ENCODE assay signal across 10 cellular contexts in genomic region chr5:132663771-132664695, GRCh38. TPM values are rescaled to one million over a fixed set of nuclear protein-coding genes. Genes with fewer than 3 reads are reported as not detected.
DNase-seq lines count a peak whose midpoint lies in the region; ATAC-seq, FAIRE-seq and TF ChIP-seq lines count a peak whose summit lies in the region.
"Had no signal": no experiment of that assay in that cellular context is flagged by ENCODE, and none has a peak within 500 bp of the region (broad histone marks: within the 10 kb centered on the region; RNA-seq: fewer than 3 reads in every experiment).

No MANE protein-coding gene starts in this region.

- FAIRE-seq in GM19239 (lab: Jason Lieb, UNC) = peak; percentile 93

- POLR2A ChIA-PET in activated CD4-positive, alpha-beta memory T cell treated with anti-CD3 and anti-CD28 coated beads, Interleukin-2, amount 10 ng/mL, durations not matched to agents 7 days and 5 days (lab: Charles Lee) = interaction anchor here (0.8 to 2.2 kb wide), 5 partner anchors 11 to 74 kb away, joined by 3 to 25 read pairs (median 4); partner anchors contain the start of gene IL4

- TF ChIP-seq CTCF in type B pancreatic cell (conservative IDR thresholded peaks at IDR 0.05) (no peak), vagina (IDR thresholded peaks at IDR 0.05) (no peak)

- H3K4me1 ChIP-seq in BLaER1 = peaks cover 49% of the 10 kb centered on the region
- no peaks in the 10 kb centered on the region for H3K4me1 ChIP-seq in vagina

- H3K4me2 ChIP-seq in BLaER1 = peak overlapping the region; percentile 81

- peak; percentile 69 for DNase-seq in GM19239 (ENCODE audit: insufficient read length, low spot score)
- no peak for DNase-seq in activated CD4-positive, alpha-beta memory T cell treated with anti-CD3 and anti-CD28 coated beads, Interleukin-2, amount 10 ng/mL, durations not matched to agents 7 days and 5 days
- DNase-seq in type B pancreatic cell (ENCODE audit: extremely low spot score, unreplicated experiment) = no peak
- no peak for DNase-seq in retina
- no peak for DNase-seq in vagina (ENCODE audit: extremely low spot score in 2 of 2)
- DNase-seq in DMS79 (lab: John Stamatoyannopoulos, UW) = no peak
- DNase-seq: kidney glomerular epithelial cell had no signal

- no peaks in the 10 kb centered on the region for H3K27me3 Mint-ChIP-seq in activated CD4-positive, alpha-beta memory T cell treated with anti-CD3 and anti-CD28 coated beads, Interleukin-2, amount 10 ng/mL, durations not matched to agents 7 days and 5 days
- peaks cover 3% of the 10 kb centered on the region for H3K27me3 Mint-ChIP-seq in type B pancreatic cell

- no peak for TF ChIP-seq POLR2A in vagina (IDR thresholded peaks at IDR 0.05)

- H3K27ac Mint-ChIP-seq in activated CD4-positive, alpha-beta memory T cell treated with anti-CD3 and anti-CD28 coated beads, Interleukin-2, amount 10 ng/mL, durations not matched to agents 7 days and 5 days = peak overlapping the region; percentile 89
- no peak overlapping the region for H3K27ac Mint-ChIP-seq in type B pancreatic cell

- no peaks in the 10 kb centered on the region for H3K36me3 Mint-ChIP-seq in activated CD4-positive, alpha-beta memory T cell treated with anti-CD3 and anti-CD28 coated beads, Interleukin-2, amount 10 ng/mL, durations not matched to agents 7 days and 5 days (ENCODE audit: low read depth)
- H3K36me3 Mint-ChIP-seq in type B pancreatic cell = no peaks in the 10 kb centered on the region

- no peaks in the 10 kb centered on the region for H3K27me3 ChIP-seq in BLaER1
- H3K27me3 ChIP-seq in vagina = no peaks in the 10 kb centered on the region

- H4K20me1 ChIP-seq in BLaER1 = no peaks in the 10 kb centered on the region

- ATAC-seq in HG03039 (IDR thresholded peaks at IDR 0.05; ENCODE audit: unreplicated experiment) = peak; percentile 40

- H3K4me3 ChIP-seq in BLaER1 (no peak overlapping the region), vagina (no peak overlapping the region)

- peaks cover 60% of the 10 kb centered on the region for H3K4me1 Mint-ChIP-seq in activated CD4-positive, alpha-beta memory T cell treated with anti-CD3 and anti-CD28 coated beads, Interleukin-2, amount 10 ng/mL, durations not matched to agents 7 days and 5 days
- peaks cover 15% of the 10 kb centered on the region for H3K4me1 Mint-ChIP-seq in type B pancreatic cell (ENCODE audit: unreplicated experiment)

- H3K9me3 Mint-ChIP-seq in activated CD4-positive, alpha-beta memory T cell treated with anti-CD3 and anti-CD28 coated beads, Interleukin-2, amount 10 ng/mL, durations not matched to agents 7 days and 5 days = no peaks in the 10 kb centered on the region
- no peaks in the 10 kb centered on the region for H3K9me3 Mint-ChIP-seq in type B pancreatic cell

- intact Hi-C loops in vagina (cut with DNase I) = no loop called here

- CTCF ChIA-PET in activated CD4-positive, alpha-beta memory T cell treated with anti-CD3 and anti-CD28 coated beads, Interleukin-2, amount 10 ng/mL, durations not matched to agents 7 days and 5 days (lab: Charles Lee) = interaction anchor here (1.9 kb wide), 1 partner anchor 52 kb away, joined by 3 read pairs; no protein-coding TSS in a partner anchor

- H3K27ac ChIP-seq in BLaER1 (peak overlapping the region; percentile 41; the same call in 1 of the 2 replicates), vagina (no peak overlapping the region)
- H3K27ac ChIP-seq: C4-2B had no signal

- H3K9me3 ChIP-seq in BLaER1 (no peaks in the 10 kb centered on the region), vagina (no peaks in the 10 kb centered on the region)

- no peak overlapping the region for H3K4me3 Mint-ChIP-seq in activated CD4-positive, alpha-beta memory T cell treated with anti-CD3 and anti-CD28 coated beads, Interleukin-2, amount 10 ng/mL, durations not matched to agents 7 days and 5 days
- H3K4me3 Mint-ChIP-seq in type B pancreatic cell = no peak overlapping the region

- no peaks in the 10 kb centered on the region for H3K36me3 ChIP-seq in BLaER1
- no peaks in the 10 kb centered on the region for H3K36me3 ChIP-seq in vagina

- 0 out of 2 replicates have a peak overlapping the region, but pooled peaks have one; percentile 15 for H3K9ac ChIP-seq in BLaER1

RNA-seq across cellular contexts. Expression of gene IL13, which starts 6.1 kb away (rescaled TPM):
- 10 to 100 TPM; 32.9 to 36.6 TPM for total RNA-seq in activated CD4-positive, alpha-beta memory T cell treated with anti-CD3 and anti-CD28 coated beads, Interleukin-2, amount 10 ng/mL, durations not matched to agents 7 days and 5 days
- total RNA-seq in type B pancreatic cell (ENCODE audit: low replicate concordance) = not detected in 2 replicates
- total RNA-seq in vagina = not detected

RNA-seq across cellular contexts. Expression of gene IL4, which starts 9.8 kb away (rescaled TPM):
- total RNA-seq in activated CD4-positive, alpha-beta memory T cell treated with anti-CD3 and anti-CD28 coated beads, Interleukin-2, amount 10 ng/mL, durations not matched to agents 7 days and 5 days = 10 to 100 TPM in 1 of 2 experiments, 1 to 10 TPM in 1; 7.4 to 12.6 TPM
- not detected in 2 replicates for total RNA-seq in type B pancreatic cell (ENCODE audit: low replicate concordance)
- not detected for total RNA-seq in vagina

Comparison
In these comparisons a context has a peak if more than half of its experiments do, and no peak if none do; other contexts are left out.
1. RNA of gene IL13, which starts 6.1 kb away (total RNA-seq): 32.9 to 36.6 TPM in activated CD4-positive, alpha-beta memory T cell treated with anti-CD3 and anti-CD28 coated beads, Interleukin-2, amount 10 ng/mL, durations not matched to agents 7 days and 5 days; not detected in type B pancreatic cell and not detected in vagina (single experiment); every median in the first group is over 10 times any median in the second.